Comparison of ENCODE assay signal across 8 cellular contexts in the genomic region with DNA sequence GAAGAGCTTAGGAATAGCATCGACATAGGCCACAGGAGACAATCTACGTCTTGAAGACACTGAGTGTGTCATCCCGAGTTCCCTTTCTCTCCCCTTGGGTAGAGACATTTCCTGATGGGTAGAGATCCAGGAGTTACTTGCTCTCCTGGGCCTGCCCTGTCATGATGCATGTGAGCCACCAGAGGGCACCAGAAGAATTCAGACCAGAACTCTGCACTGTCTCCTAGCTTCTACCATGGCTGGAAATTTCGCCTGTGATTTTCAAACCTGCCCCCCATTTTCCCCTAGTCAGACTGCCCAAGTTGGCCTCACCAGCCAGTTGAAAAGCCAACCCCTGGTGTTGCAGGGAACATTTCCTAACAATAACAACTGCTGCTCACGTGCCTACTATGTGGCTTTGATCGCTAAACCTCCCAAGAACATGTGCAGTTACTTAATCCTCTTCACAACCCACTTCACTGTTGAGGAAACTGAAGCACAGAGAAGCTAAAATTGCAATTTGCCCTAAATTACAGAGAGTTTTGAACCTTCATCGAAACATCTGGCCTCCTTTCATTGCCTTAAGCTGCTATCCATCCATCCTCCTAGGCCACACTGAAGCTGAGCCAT. TPM values are rescaled to one million over a fixed set of nuclear protein-coding genes. Genes with fewer than 3 reads are reported as not detected.
DNase-seq lines count a peak whose midpoint lies in the region; ATAC-seq and TF ChIP-seq lines count a peak whose summit lies in the region.

No MANE protein-coding gene starts in this region.

- intact Hi-C loops in dorsolateral prefrontal cortex (cut with DNase I) = loop anchor here (1.0 to 10.0 kb wide), 4 partner anchors 98 to 289 kb away; partner anchors contain the start of gene RPS13 (in 1 of the 2)

- H3K9me3 ChIP-seq in lung (ENCODE audit: control insufficient read depth in 2 of 2, insufficient read depth in 1 of 2, low read length in 1 of 2) = peaks cover 0 to 4% of the 10 kb centered on the region in 2 donors

- ATAC-seq in GM18868 (IDR thresholded peaks at IDR 0.05; ENCODE audit: unreplicated experiment) = peak; percentile 86
- peak; percentile 83 for ATAC-seq in HG03066 (IDR thresholded peaks at IDR 0.05; ENCODE audit: low read depth, unreplicated experiment)
- ATAC-seq in lung (ENCODE audit: insufficient read depth, low FRiP score) = peak; percentile 61

- H3K27me3 ChIP-seq in dorsolateral prefrontal cortex (no peaks in the 10 kb centered on the region), lung (ENCODE audit: control insufficient read depth, insufficient read depth) (no peaks in the 10 kb centered on the region)

- WGBS in lung, 2 donors = 39 to 41% methylated on average over 7 of the region's 7 CpGs

- H3K27ac ChIP-seq in dorsolateral prefrontal cortex (no peak overlapping the region), lung (ENCODE audit: low read depth in 1 of 2, low read length in 1 of 2) (peak overlapping the region in 1 of 2 donors; percentile 35)

- H3K4me3 ChIP-seq in dorsolateral prefrontal cortex (no peak overlapping the region), lung (no peak overlapping the region)

- DNase-seq in AG20443 (ENCODE audit: low spot score) = peak; percentile 91
- DNase-seq in NCI-H2171 treated with DMSO at 0.1 percent for 48 hours (lab: John Stamatoyannopoulos, UW) = peak; percentile 31
- peak; percentile 48 to 54 for DNase-seq in activated CD4-positive, alpha-beta T cell treated with anti-CD3 and anti-CD28 coated beads for 24 hours (ENCODE audit: low read depth in 2 of 2)
- DNase-seq in dorsolateral prefrontal cortex = peak; percentile 46 to 80 (median 71)
- DNase-seq in lung (ENCODE audit: low spot score) = peak; percentile 58
- peak; percentile 13 for DNase-seq in stimulated activated CD8-positive, alpha-beta memory T cell treated with anti-CD3 and anti-CD28 coated beads, Interleukin-15, amount 100 ng/mL, for 24 hours (ENCODE audit: low read depth)

- peaks cover 9 to 14% of the 10 kb centered on the region in 2 donors for H3K4me1 ChIP-seq in lung (ENCODE audit: control insufficient read depth in 2 of 2, insufficient read depth in 2 of 2, low read length in 2 of 2)

- TF ChIP-seq CTCF in dorsolateral prefrontal cortex (IDR thresholded peaks at IDR 0.05 in 54 of 56, conservative IDR thresholded peaks at IDR 0.05 in 2 of 56; ENCODE audit: low read depth in 1 of 56, partially characterized antibody in 56 of 56) (peak; percentile 62 to 98 (median 91)), lung (IDR thresholded peaks at IDR 0.05; ENCODE audit: control extremely low read depth, extremely low read depth) (peak; percentile 88)

- H3K36me3 ChIP-seq in lung (ENCODE audit: control insufficient read depth in 2 of 2, insufficient read depth in 2 of 2, low read length in 2 of 2) = peaks cover 0 to 8% of the 10 kb centered on the region in 2 donors

RNA-seq across cellular contexts. Expression of gene C11orf58, which starts 47.2 kb away (rescaled TPM):
- total RNA-seq in dorsolateral prefrontal cortex (100 to 1,000 TPM in 90 of 120 experiments, 10 to 100 TPM in 30; 69.7 to 160 (median 112) TPM), lung (100 to 1,000 TPM; 101 to 219 TPM)
- polyA plus RNA-seq in lung = 10 to 100 TPM; 87.2 to 95.0 TPM

Comparison
In these comparisons a context has a peak if more than half of its experiments do, and no peak if none do; other contexts are left out.
1. DNase-seq: peak in every context shown above with its lines; median percentile 91 in AG20443; 71 in dorsolateral prefrontal cortex; 58 in lung; 51 in activated CD4-positive, alpha-beta T cell treated with anti-CD3 and anti-CD28 coated beads for 24 hours; 31 in NCI-H2171 treated with DMSO at 0.1 percent for 48 hours; 13 in stimulated activated CD8-positive, alpha-beta memory T cell treated with anti-CD3 and anti-CD28 coated beads, Interleukin-15, amount 100 ng/mL, for 24 hours.